14 cellular contexts compared by ENCODE assay signal in the genomic region with DNA sequence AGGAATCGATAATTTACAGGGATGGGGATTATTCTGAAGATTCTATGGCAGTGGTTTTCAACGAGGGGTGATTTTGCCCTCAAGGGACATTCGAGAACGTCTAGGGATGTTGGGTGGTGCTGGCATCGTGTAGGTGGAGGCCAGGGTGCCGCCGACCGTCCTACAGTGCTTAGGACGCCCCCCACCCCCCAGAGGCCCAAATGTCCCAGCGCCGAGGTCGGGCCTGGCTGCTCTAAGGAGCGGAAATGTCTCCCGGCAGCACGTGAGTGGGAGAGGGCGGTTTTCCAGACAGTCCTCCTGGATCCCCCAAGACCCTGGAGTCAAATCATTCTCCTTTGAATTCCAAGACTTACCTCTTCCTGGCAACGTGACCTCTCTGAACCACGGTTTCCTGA.
DNase-seq lines count a peak whose midpoint lies in the region; ATAC-seq, FAIRE-seq and TF ChIP-seq lines count a peak whose summit lies in the region.
"Had no signal": no experiment of that assay in that cellular context is flagged by ENCODE, and none has a peak within 500 bp of the region (broad histone marks: within the 10 kb centered on the region; RNA-seq: fewer than 3 reads in every experiment).

No MANE protein-coding gene starts in this region.

- H3K27ac ChIP-seq in RWPE2 (ENCODE audit: poor library complexity, severe bottlenecking) (peak overlapping the region; percentile 79), keratinocyte (ENCODE audit: control insufficient read depth, insufficient read depth, low read length) (no peak overlapping the region)

- no peaks in the 10 kb centered on the region for H3K27me3 ChIP-seq in RWPE2 (ENCODE audit: insufficient read depth, poor library complexity, severe bottlenecking)
- H3K27me3 ChIP-seq in keratinocyte (ENCODE audit: control insufficient read depth, extremely low read depth, insufficient read depth, low read length): no peaks in the 10 kb centered on the region

- intact Hi-C loops in posterior vena cava (cut with DNase I): no loop called here

- H3K9ac ChIP-seq in keratinocyte (ENCODE audit: control insufficient read depth, extremely low read depth, insufficient read depth, low read length): no peak overlapping the region

- FAIRE-seq in keratinocyte (lab: Jason Lieb, UNC): no peak
- FAIRE-seq: H54, HepG2, K562 had no signal

- H3K4me3 ChIP-seq in RWPE2 (ENCODE audit: severe bottlenecking): no peak overlapping the region
- H3K4me3 ChIP-seq in keratinocyte (ENCODE audit: control insufficient read depth in 2 of 3, extremely low read depth in 1 of 3, insufficient read depth in 2 of 3, low read depth in 1 of 3, low read length in 3 of 3): no peak overlapping the region
- H3K4me3 ChIP-seq: K562 had no signal

- ATAC-seq in RWPE2 (ENCODE audit: low read depth): no peak
- ATAC-seq: HCT116, HepG2, K562 had no signal

- no peak overlapping the region for H2AFZ ChIP-seq in keratinocyte (ENCODE audit: control insufficient read depth, low read length)

- peaks cover 4% of the 10 kb centered on the region for H3K9me1 ChIP-seq in keratinocyte (ENCODE audit: control insufficient read depth, extremely low read depth, insufficient read depth, low read length)

- TF ChIP-seq CTCF in RWPE2 (IDR thresholded peaks at IDR 0.05; ENCODE audit: poor library complexity, severe bottlenecking) (no peak), keratinocyte (optimal IDR thresholded peaks at IDR 0.05 in 1 of 3, IDR thresholded peaks at IDR 0.05 in 1 of 3, conservative IDR thresholded peaks at IDR 0.05 in 1 of 3; ENCODE audit: extremely low read depth in 1 of 3, insufficient read depth in 2 of 3, low read length in 3 of 3) (no peak)

- H3K4me2 ChIP-seq in keratinocyte (ENCODE audit: control insufficient read depth, extremely low read depth, insufficient read depth, low read depth, low read length): peak overlapping the region; percentile 64

- DNase-seq in RWPE2 (ENCODE audit: low spot score): no peak
- DNase-seq in keratinocyte (ENCODE audit: low read depth, low spot score): no peak
- peak; percentile 49 for DNase-seq in posterior vena cava (ENCODE audit: low spot score)
- DNase-seq in CD1c-positive myeloid dendritic cell (ENCODE audit: extremely low spot score): no peak
- DNase-seq in GM19240 (ENCODE audit: insufficient read length, low spot score): no peak
- no peak for DNase-seq in GM03348 (ENCODE audit: low spot score)
- DNase-seq: Caco-2; CD8-positive, alpha-beta memory T cell; DND-41; GDM1 had no signal

- H4K20me1 ChIP-seq in keratinocyte (ENCODE audit: control insufficient read depth, extremely low read depth, insufficient read depth, low read length): peaks cover 19% of the 10 kb centered on the region

- H3K36me3 ChIP-seq in RWPE2 (ENCODE audit: low read depth) (peaks cover 26% of the 10 kb centered on the region), keratinocyte (ENCODE audit: control insufficient read depth in 2 of 2, extremely low read depth in 1 of 2, insufficient read depth in 2 of 2, low read length in 2 of 2) (no peaks in the 10 kb centered on the region)

- H3K4me1 ChIP-seq in RWPE2 (ENCODE audit: insufficient read depth, poor library complexity, severe bottlenecking) (peaks cover 24% of the 10 kb centered on the region), keratinocyte (ENCODE audit: control insufficient read depth, extremely low read depth, insufficient read depth, low read length) (peaks cover 30% of the 10 kb centered on the region)
- H3K4me1 ChIP-seq: Caco-2 had no signal

- H3K79me2 ChIP-seq in keratinocyte (ENCODE audit: control insufficient read depth, insufficient read depth, low read length): no peaks in the 10 kb centered on the region

- H3K9me3 ChIP-seq in RWPE2 (ENCODE audit: severe bottlenecking): no peaks in the 10 kb centered on the region
- no peaks in the 10 kb centered on the region for H3K9me3 ChIP-seq in keratinocyte (ENCODE audit: control insufficient read depth, low read depth, low read length)

- dilution Hi-C loops in keratinocyte (cut with MboI; ENCODE audit: extremely low pct_ligation_motif_present, low sequenced_read_pairs): no loop called here
